20 cellular contexts compared by ENCODE assay signal in genomic region chr1:229988534-229988933, GRCh38.
"Had no signal": no experiment of that assay in that cellular context is flagged by ENCODE, and none has a peak within 500 bp of the region (broad histone marks: within the 10 kb centered on the region; RNA-seq: fewer than 3 reads in every experiment).

No MANE protein-coding gene starts in this region.

- H3K4me1 ChIP-seq: sigmoid colon, tibial nerve, upper lobe of right lung had no signal

- H3K27me3 ChIP-seq: dorsolateral prefrontal cortex, gastroesophageal sphincter, sigmoid colon, testis, tibial nerve, upper lobe of right lung had no signal

- H3K27ac ChIP-seq: gastroesophageal sphincter, sigmoid colon, skin epidermis, testis, tibial nerve, upper lobe of right lung had no signal

- H3K36me3 ChIP-seq: gastroesophageal sphincter, sigmoid colon, tibial nerve, upper lobe of right lung had no signal

- H3K4me3 ChIP-seq: dorsolateral prefrontal cortex, gastroesophageal sphincter, sigmoid colon, skin epidermis, testis, tibial nerve, upper lobe of right lung had no signal

- ATAC-seq: esophagus mucosa; gastroesophageal sphincter; left colon; left ventricle myocardium superior; naive thymus-derived CD4-positive, alpha-beta T cell; stimulated activated naive CD8-positive, alpha-beta T cell treated with anti-CD3 and anti-CD28 coated beads, Interleukin-15, amount 100 ng/mL, for 72 hours; upper lobe of right lung had no signal

- DNase-seq: cortex of kidney; dorsolateral prefrontal cortex; effector CD8-positive, alpha-beta T cell; left colon; left ventricle myocardium superior; mesendoderm; naive thymus-derived CD4-positive, alpha-beta T cell; nephron progenitor cell; sigmoid colon; stimulated activated CD4-positive, alpha-beta T cell treated with anti-CD3 and anti-CD28 coated beads, Interleukin-2, amount 100 ng/mL, for 24 hours; stimulated activated CD4-positive, alpha-beta T cell treated with anti-CD3 and anti-CD28 coated beads, Interleukin-4, amount 100 ng/mL, for 4 hours; stimulated activated naive B cell treated with anti-CD40 and anti-IgM and Interleukin-4, amounts not matched to agents 10 μg/mL and 1 μg/mL and 100 μg/mL, for 72 hours; stimulated activated naive CD8-positive, alpha-beta T cell treated with anti-CD3 and anti-CD28 coated beads, Interleukin-15, amount 100 ng/mL, for 72 hours; testis; upper lobe of right lung had no signal

- FAIRE-seq: endometrium had no signal

- H3K9me3 ChIP-seq: gastroesophageal sphincter, sigmoid colon, testis, tibial nerve, upper lobe of right lung had no signal
